Comparison of ENCODE assay signal across 9 cellular contexts in the genomic region with DNA sequence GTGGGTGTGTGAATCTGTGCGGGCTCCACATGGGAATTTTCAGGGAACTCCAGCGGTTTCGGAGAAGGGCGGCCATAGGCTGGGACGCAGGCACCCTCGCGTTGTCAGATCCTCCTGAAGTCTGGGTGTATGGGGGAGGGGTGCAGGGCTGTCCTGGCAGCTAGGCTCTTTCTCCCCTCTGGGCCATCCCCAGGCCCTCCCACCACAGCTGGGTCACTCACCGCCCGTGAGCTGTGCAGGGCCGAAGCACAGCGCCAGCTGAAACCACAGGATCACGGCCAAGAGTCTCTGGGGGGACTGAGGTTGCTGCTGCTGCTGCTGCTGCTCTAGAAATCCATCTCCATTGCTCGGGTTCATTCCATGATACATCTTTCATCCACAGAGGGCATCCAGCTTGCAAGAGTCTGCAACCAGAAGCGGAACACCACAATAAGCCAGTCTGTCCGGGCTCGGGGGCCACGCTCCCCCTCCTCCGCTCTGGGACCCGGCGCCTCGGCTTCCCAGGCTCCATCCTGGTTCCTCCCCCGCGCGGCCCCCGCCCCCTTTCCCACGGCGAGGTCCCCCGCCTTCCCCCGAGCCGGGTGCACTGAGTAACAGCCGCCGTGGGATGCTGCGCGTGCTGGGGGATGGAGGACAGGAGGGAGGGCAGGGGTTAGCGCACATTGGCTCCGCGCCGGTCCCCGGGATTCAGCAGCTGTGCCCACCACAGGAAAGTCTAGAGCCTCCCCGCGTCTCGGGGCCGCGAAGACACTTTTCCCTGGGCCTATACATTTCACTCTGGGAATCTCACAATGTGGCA. TPM values are rescaled to one million over a fixed set of nuclear protein-coding genes. Genes with fewer than 3 reads are reported as not detected.
DNase-seq lines count a peak whose midpoint lies in the region; ATAC-seq and TF ChIP-seq lines count a peak whose summit lies in the region.
"Had no signal": no experiment of that assay in that cellular context is flagged by ENCODE, and none has a peak within 500 bp of the region (broad histone marks: within the 10 kb centered on the region; RNA-seq: fewer than 3 reads in every experiment).

No MANE protein-coding gene starts in this region.

- H3K36me3 ChIP-seq in KOPT-K1 (ENCODE audit: insufficient read depth, low read length), result no peaks in the 10 kb centered on the region
- H3K36me3 ChIP-seq in esophagus (ENCODE audit: control insufficient read depth in 2 of 2, insufficient read depth in 2 of 2, low read length in 1 of 2), result no peaks in the 10 kb centered on the region
- H3K36me3 ChIP-seq in naive thymus-derived CD4-positive, alpha-beta T cell (ENCODE audit: control insufficient read depth in 2 of 3, insufficient read depth in 3 of 3, low read length in 3 of 3), result no peaks in the 10 kb centered on the region
- no peaks in the 10 kb centered on the region for H3K36me3 ChIP-seq in upper lobe of left lung

- no peak overlapping the region for H3K27ac Mint-ChIP-seq in CD14-positive monocyte
- H3K27ac Mint-ChIP-seq in activated CD8-positive, alpha-beta T cell treated with anti-CD3 and anti-CD28 coated beads, Interleukin-2, amount 10 ng/mL, durations not matched to agents 7 days and 5 days, result no peak overlapping the region
- peak overlapping the region in 8 of 9 donors; percentile 61 to 91 (median 72) for H3K27ac Mint-ChIP-seq in naive thymus-derived CD4-positive, alpha-beta T cell

- no peak for TF ChIP-seq POLR2A in upper lobe of left lung (IDR thresholded peaks at IDR 0.05)

- intact Hi-C loops in CD14-positive monocyte (cut with micrococcal nuclease), result loop anchor here in 1 of 2 donors (10.0 kb wide), 1 partner anchor 228 kb away; no protein-coding TSS in a partner anchor
- intact Hi-C loops in naive thymus-derived CD4-positive, alpha-beta T cell (cut with micrococcal nuclease), result loop anchor here (5.0 to 10.0 kb wide), 4 partner anchors 131 to 748 kb away; partner anchors contain the start of genes MIA3 (in 1 of the 2) and TLR5 (in 1 of the 2)

- peaks cover 0 to 10% (median 5%) of the 10 kb centered on the region in 7 donors for H3K9me3 Mint-ChIP-seq in CD14-positive monocyte
- no peaks in the 10 kb centered on the region for H3K9me3 Mint-ChIP-seq in activated CD8-positive, alpha-beta T cell treated with anti-CD3 and anti-CD28 coated beads, Interleukin-2, amount 10 ng/mL, durations not matched to agents 7 days and 5 days (ENCODE audit: insufficient read depth)
- H3K9me3 Mint-ChIP-seq in naive thymus-derived CD4-positive, alpha-beta T cell, result peaks cover 0 to 2% (median 0%) of the 10 kb centered on the region in 11 donors

- DNase-seq in CD14-positive monocyte (ENCODE audit: low spot score), result no peak
- peak; percentile 23 for DNase-seq in activated CD8-positive, alpha-beta T cell treated with anti-CD3 and anti-CD28 coated beads, Interleukin-2, amount 10 ng/mL, durations not matched to agents 7 days and 5 days
- DNase-seq in naive thymus-derived CD4-positive, alpha-beta T cell, result peak in 8 of 9 donors; percentile 10 to 51 (median 23)
- DNase-seq in upper lobe of left lung, result peak in 1 of 2 donors; percentile 88
- DNase-seq in GM19238 (ENCODE audit: insufficient read length, low spot score), result no peak

- H3K4me1 Mint-ChIP-seq in CD14-positive monocyte, result peaks cover 17% of the 10 kb centered on the region
- peaks cover 10% of the 10 kb centered on the region for H3K4me1 Mint-ChIP-seq in activated CD8-positive, alpha-beta T cell treated with anti-CD3 and anti-CD28 coated beads, Interleukin-2, amount 10 ng/mL, durations not matched to agents 7 days and 5 days (ENCODE audit: low read depth)
- peaks cover 7 to 32% (median 27%) of the 10 kb centered on the region in 7 donors for H3K4me1 Mint-ChIP-seq in naive thymus-derived CD4-positive, alpha-beta T cell

- TF ChIP-seq CTCF in CD14-positive monocyte (IDR thresholded peaks at IDR 0.05) (no peak), upper lobe of left lung (IDR thresholded peaks at IDR 0.05) (no peak)

- no peak for TF ChIP-seq EP300 in upper lobe of left lung (IDR thresholded peaks at IDR 0.05)

- peaks cover 0 to 5% of the 10 kb centered on the region in 2 donors for H3K36me3 Mint-ChIP-seq in CD14-positive monocyte
- H3K36me3 Mint-ChIP-seq in activated CD8-positive, alpha-beta T cell treated with anti-CD3 and anti-CD28 coated beads, Interleukin-2, amount 10 ng/mL, durations not matched to agents 7 days and 5 days (ENCODE audit: low read depth), result no peaks in the 10 kb centered on the region
- H3K36me3 Mint-ChIP-seq in naive thymus-derived CD4-positive, alpha-beta T cell, result no peaks in the 10 kb centered on the region

- peaks cover 5 to 10% of the 10 kb centered on the region in 2 donors for H3K4me1 ChIP-seq in esophagus (ENCODE audit: control insufficient read depth in 2 of 2, insufficient read depth in 2 of 2, low read length in 1 of 2)
- H3K4me1 ChIP-seq in naive thymus-derived CD4-positive, alpha-beta T cell (ENCODE audit: control insufficient read depth in 2 of 2, insufficient read depth in 2 of 2, low read length in 2 of 2), result no peaks in the 10 kb centered on the region
- H3K4me1 ChIP-seq in upper lobe of left lung, result peaks cover 12 to 26% (median 20%) of the 10 kb centered on the region in 4 donors

- peaks cover 64 to 73% (median 68%) of the 10 kb centered on the region in 3 donors for H3K27me3 Mint-ChIP-seq in CD14-positive monocyte (ENCODE audit: low read depth in 3 of 3)
- peaks cover 54% of the 10 kb centered on the region for H3K27me3 Mint-ChIP-seq in activated CD8-positive, alpha-beta T cell treated with anti-CD3 and anti-CD28 coated beads, Interleukin-2, amount 10 ng/mL, durations not matched to agents 7 days and 5 days (ENCODE audit: low read depth)
- peaks cover 0 to 69% (median 0%) of the 10 kb centered on the region in 5 donors for H3K27me3 Mint-ChIP-seq in naive thymus-derived CD4-positive, alpha-beta T cell

- POLR2A ChIA-PET in activated CD8-positive, alpha-beta T cell treated with anti-CD3 and anti-CD28 coated beads, Interleukin-2, amount 10 ng/mL, durations not matched to agents 7 days and 5 days (lab: Charles Lee), result no interaction called here
- POLR2A ChIA-PET in naive thymus-derived CD4-positive, alpha-beta T cell (lab: Charles Lee), result interaction anchor here (0.6 to 1.4 kb wide), 7 partner anchors 8 to 747 kb away, joined by 3 to 5 read pairs (median 3); no protein-coding TSS in a partner anchor

- H3K4me3 Mint-ChIP-seq in CD14-positive monocyte, result peak overlapping the region; percentile 78 to 90
- peak overlapping the region; percentile 74 for H3K4me3 Mint-ChIP-seq in activated CD8-positive, alpha-beta T cell treated with anti-CD3 and anti-CD28 coated beads, Interleukin-2, amount 10 ng/mL, durations not matched to agents 7 days and 5 days
- H3K4me3 Mint-ChIP-seq in naive thymus-derived CD4-positive, alpha-beta T cell, result peak overlapping the region; percentile 83 to 96 (median 94)

- 2% methylated on average over 38 to 44 of the region's 44 CpGs for WGBS in esophagus, 2 donors
- WGBS in upper lobe of left lung, 2 donors, result 3% methylated on average over 24 to 40 of the region's 44 CpGs

- H3K27ac ChIP-seq in KOPT-K1 (ENCODE audit: low read depth, low read length, poor library complexity, severe bottlenecking), result peak overlapping the region; percentile 41
- peak overlapping the region; percentile 12 to 67 for H3K27ac ChIP-seq in esophagus (ENCODE audit: low read depth in 2 of 2, low read length in 1 of 2)
- H3K27ac ChIP-seq in naive thymus-derived CD4-positive, alpha-beta T cell (ENCODE audit: low read depth, low read length), result peak overlapping the region; percentile 44
- no peak overlapping the region for H3K27ac ChIP-seq in upper lobe of left lung

- no peaks in the 10 kb centered on the region for H3K9me3 ChIP-seq in KOPT-K1 (ENCODE audit: insufficient read depth, low read length, poor library complexity, severe bottlenecking)
- no peaks in the 10 kb centered on the region for H3K9me3 ChIP-seq in esophagus (ENCODE audit: control insufficient read depth in 2 of 2, insufficient read depth in 1 of 2, low read depth in 1 of 2, low read length in 1 of 2)
- no peaks in the 10 kb centered on the region for H3K9me3 ChIP-seq in naive thymus-derived CD4-positive, alpha-beta T cell (ENCODE audit: control insufficient read depth in 2 of 3, low read length in 3 of 3)
- no peaks in the 10 kb centered on the region for H3K9me3 ChIP-seq in upper lobe of left lung

- CTCF ChIA-PET in activated CD8-positive, alpha-beta T cell treated with anti-CD3 and anti-CD28 coated beads, Interleukin-2, amount 10 ng/mL, durations not matched to agents 7 days and 5 days (lab: Charles Lee), result interaction anchor here (0.8 to 2.5 kb wide), 5 partner anchors 16 to 239 kb away, joined by 3 to 12 read pairs (median 6); no protein-coding TSS in a partner anchor
- CTCF ChIA-PET in naive thymus-derived CD4-positive, alpha-beta T cell (lab: Charles Lee), result interaction anchor here (0.6 to 8.6 kb wide), 4 partner anchors 157 to 273 kb away, joined by 3 to 79 read pairs (median 4); partner anchors contain the start of gene TLR5

- no peaks in the 10 kb centered on the region for H3K27me3 ChIP-seq in esophagus (ENCODE audit: control insufficient read depth in 1 of 2, insufficient read depth in 2 of 2, low read length in 2 of 2)
- H3K27me3 ChIP-seq in naive thymus-derived CD4-positive, alpha-beta T cell (ENCODE audit: control insufficient read depth in 2 of 2, insufficient read depth in 2 of 2, low read length in 2 of 2), result no peaks in the 10 kb centered on the region
- peaks cover 0 to 17% (median 6%) of the 10 kb centered on the region in 4 donors for H3K27me3 ChIP-seq in upper lobe of left lung

- peak overlapping the region; percentile 52 to 80 for H3K4me3 ChIP-seq in esophagus (ENCODE audit: low read depth in 1 of 2, low read length in 2 of 2)
- H3K4me3 ChIP-seq in naive thymus-derived CD4-positive, alpha-beta T cell (ENCODE audit: low read length), result peak overlapping the region; percentile 83
- peak overlapping the region; percentile 22 to 59 (median 57) for H3K4me3 ChIP-seq in upper lobe of left lung

- peak; percentile 47 for ATAC-seq in activated CD8-positive, alpha-beta T cell treated with anti-CD3 and anti-CD28 coated beads, Interleukin-2, amount 10 ng/mL, durations not matched to agents 7 days and 5 days
- peak; percentile 21 for ATAC-seq in naive thymus-derived CD4-positive, alpha-beta T cell
- ATAC-seq in upper lobe of left lung (ENCODE audit: low FRiP score in 2 of 2) (peak; percentile 52 to 75), HG03457 (IDR thresholded peaks at IDR 0.05; ENCODE audit: unreplicated experiment) (no peak)

RNA-seq across cellular contexts. Expression of gene SUSD4, which starts 0.7 kb away (rescaled TPM):
- polyA plus RNA-seq in CD14-positive monocyte (under 1 TPM; 0.34 to 0.50 TPM), esophagus (10 to 100 TPM; 39.5 to 50.5 TPM)
- total RNA-seq in activated CD8-positive, alpha-beta T cell treated with anti-CD3 and anti-CD28 coated beads, Interleukin-2, amount 10 ng/mL, durations not matched to agents 7 days and 5 days, result under 1 TPM; 0.18 to 0.23 TPM
- 10 to 100 TPM in 2 of 5 experiments, 1 to 10 TPM in 2, under 1 TPM in 1; 0.10 to 20.3 (median 7.1) TPM for total RNA-seq in naive thymus-derived CD4-positive, alpha-beta T cell
- polyA plus RNA-seq in naive thymus-derived CD4-positive, alpha-beta T cell, result 10 to 100 TPM in 1 of 2 donors, 1 to 10 TPM in 1; 7.7 to 21.5 TPM
- 1 to 10 TPM in 4 of 6 donors, under 1 TPM in 1, not detected in 1; 0.55 to 3.8 (median 2.9) TPM for total RNA-seq in upper lobe of left lung

RNA-seq across cellular contexts. Expression of gene CCDC185, which starts 30.0 kb away (rescaled TPM):
- polyA plus RNA-seq in CD14-positive monocyte, result not detected
- total RNA-seq in activated CD8-positive, alpha-beta T cell treated with anti-CD3 and anti-CD28 coated beads, Interleukin-2, amount 10 ng/mL, durations not matched to agents 7 days and 5 days, result not detected
- polyA plus RNA-seq in esophagus, result under 1 TPM; 0.04 TPM
- not detected for total RNA-seq in naive thymus-derived CD4-positive, alpha-beta T cell
- polyA plus RNA-seq in naive thymus-derived CD4-positive, alpha-beta T cell, result not detected
- total RNA-seq in upper lobe of left lung, result not detected
- total RNA-seq: lung microvascular endothelial cell had no signal

Comparison
In these comparisons a context has a peak if more than half of its experiments do, and no peak if none do; other contexts are left out.
1. DNase-seq: peak in activated CD8-positive, alpha-beta T cell treated with anti-CD3 and anti-CD28 coated beads, Interleukin-2, amount 10 ng/mL, durations not matched to agents 7 days and 5 days (single experiment) and naive thymus-derived CD4-positive, alpha-beta T cell (8 of 9); none in CD14-positive monocyte (single experiment) and GM19238 (single experiment).
2. H3K27ac Mint-ChIP-seq: peak in naive thymus-derived CD4-positive, alpha-beta T cell (8 of 9); none in CD14-positive monocyte (0 of 7) and activated CD8-positive, alpha-beta T cell treated with anti-CD3 and anti-CD28 coated beads, Interleukin-2, amount 10 ng/mL, durations not matched to agents 7 days and 5 days (single experiment).
3. H3K27ac ChIP-seq: peak in KOPT-K1 (single experiment), esophagus (2 of 2) and naive thymus-derived CD4-positive, alpha-beta T cell (single experiment); none in upper lobe of left lung (0 of 4).
4. Peak in every context shown above with its lines, with median percentiles within 50 percentile points of each other: H3K4me3 Mint-ChIP-seq and H3K4me3 ChIP-seq.